Comparison of ENCODE assay signal across 21 cellular contexts in genomic region chr11:14916403-14916802, GRCh38. TPM values are rescaled to one million over a fixed set of nuclear protein-coding genes. Genes with fewer than 3 reads are reported as not detected.
DNase-seq lines count a peak whose midpoint lies in the region; ATAC-seq, FAIRE-seq and TF ChIP-seq lines count a peak whose summit lies in the region.
"Had no signal": no experiment of that assay in that cellular context is flagged by ENCODE, and none has a peak within 500 bp of the region (broad histone marks: within the 10 kb centered on the region; RNA-seq: fewer than 3 reads in every experiment).

No MANE protein-coding gene starts in this region.

- no peak overlapping the region for H3K4me2 ChIP-seq in A549

- intact Hi-C loops in esophagus muscularis mucosa (cut with DNase I) = no loop called here

- CTCF ChIA-PET in A549 (lab: Yijun Ruan, JAX) = no interaction called here

- no peak for TF ChIP-seq RAD21 in A549 (conservative IDR thresholded peaks at IDR 0.05 in 1 of 2, IDR thresholded peaks at IDR 0.05 in 1 of 2)

- ATAC-seq in A549 (no peak), HG03139 (IDR thresholded peaks at IDR 0.05; ENCODE audit: unreplicated experiment) (no peak)

- WGBS in A549 (ENCODE audit: missing lambda C conversion rate) = 33% methylated on average over 1 of the region's 1 CpG
- WGBS in esophagus muscularis mucosa = 94% methylated on average over 1 of the region's 1 CpG

- DNase-seq in A549 (ENCODE audit: low read depth in 1 of 2, low spot score in 1 of 2) = no peak
- DNase-seq in SK-N-MC (ENCODE audit: low read depth, low spot score) = no peak
- DNase-seq in esophagus muscularis mucosa (ENCODE audit: extremely low spot score) = peak; percentile 37
- DNase-seq in activated effector memory CD4-positive, alpha-beta T cell treated with Interleukin-2 at 50 U/mL for 16 hours = no peak
- DNase-seq in NCI-H524 treated with DMSO at 0.1 percent for 48 hours (lab: John Stamatoyannopoulos, UW) = no peak
- DNase-seq: 8988T; C1 segment of cervical spinal cord; Calu3; CD4-positive, alpha-beta memory T cell; COR-L47; DMS53; DMS79 treated with DMSO at 0.1 percent for 48 hours; GOT3; HFFc6 had no signal

- H3K27me3 ChIP-seq in esophagus muscularis mucosa = no peaks in the 10 kb centered on the region

- FAIRE-seq in A549 (lab: Jason Lieb, UNC) = no peak
- FAIRE-seq: GM12892, H54 had no signal

- TF ChIP-seq CTCF in A549 (IDR thresholded peaks at IDR 0.05) = no peak
- no peak for TF ChIP-seq CTCF in esophagus muscularis mucosa (IDR thresholded peaks at IDR 0.05)

- H3K27ac ChIP-seq in A549 (no peak overlapping the region), SK-N-MC (peak overlapping the region; percentile 86), esophagus muscularis mucosa (replicated peaks in 1 of 4) (no peak overlapping the region)

- POLR2A ChIA-PET in A549 (lab: Yijun Ruan, JAX) = no interaction called here

- TF ChIP-seq POLR2A in A549 (IDR thresholded peaks at IDR 0.05; ENCODE audit: low read length) (no peak), esophagus muscularis mucosa (IDR thresholded peaks at IDR 0.05; ENCODE audit: low read depth) (no peak)

- H3K9me3 ChIP-seq in A549 = peaks cover 3% of the 10 kb centered on the region; the same call in 1 of the 3 replicates
- H3K9me3 ChIP-seq in SK-N-MC (ENCODE audit: low read depth, low read length) = no peaks in the 10 kb centered on the region; the same call in 1 of the 2 replicates
- no peaks in the 10 kb centered on the region for H3K9me3 ChIP-seq in esophagus muscularis mucosa
- H3K9me3 ChIP-seq: HAP-1 had no signal

- H3K4me3 ChIP-seq in A549 (no peak overlapping the region), SK-N-MC (peak overlapping the region; percentile 26; the same call in 1 of the 2 replicates), esophagus muscularis mucosa (no peak overlapping the region)
- H3K4me3 ChIP-seq: HAP-1 had no signal

- peaks cover 8% of the 10 kb centered on the region; the same call in 1 of the 2 replicates for H3K36me3 ChIP-seq in SK-N-MC (ENCODE audit: insufficient read depth, low read length)
- no peaks in the 10 kb centered on the region for H3K36me3 ChIP-seq in esophagus muscularis mucosa
- H3K36me3 ChIP-seq: HAP-1 had no signal

- TF ChIP-seq EP300 in A549 (IDR thresholded peaks at IDR 0.05) (no peak), esophagus muscularis mucosa (IDR thresholded peaks at IDR 0.05) (no peak)

- no peaks in the 10 kb centered on the region for H3K4me1 ChIP-seq in A549
- no peaks in the 10 kb centered on the region for H3K4me1 ChIP-seq in esophagus muscularis mucosa
- H3K4me1 ChIP-seq: HAP-1 had no signal

- H3K9ac ChIP-seq in SK-N-MC (ENCODE audit: insufficient read length) = no peak overlapping the region

TF ChIP-seq in A549, 52 proteins besides CTCF, POLR2A, EP300 and RAD21:
- peak; percentile 44 for TF ChIP-seq MAFK (IDR thresholded peaks at IDR 0.05; ENCODE audit: partially characterized antibody)
- no peak for TF ChIP-seq MAZ (IDR thresholded peaks at IDR 0.05; ENCODE audit: borderline replicate concordance, low read depth, low read length)

RNA-seq across cellular contexts. Expression of gene CYP2R1, which starts 24.4 kb away (rescaled TPM):
- polyA plus RNA-seq in A549 (2011; rRNA removed) = 37.9 and 43.8 TPM in 2 replicates
- 6.7 and 7.7 TPM in 2 replicates for polyA plus RNA-seq in A549 (2012; cell fraction: cytosol; rRNA removed)
- polyA plus RNA-seq in A549 (2012; cell fraction: nucleus; rRNA removed) = 5.5 and 7.5 TPM in 2 replicates
- 13.3 to 16.4 TPM (median 16.4 TPM) in 3 replicates for polyA plus RNA-seq in A549 (2017; fragmentation: RNase III; extraction: RNeasy Plus Mini Kit Qiagen cat#74134 plus additional on column Dnase treatment)
- 9.8 and 11.9 TPM in 2 replicates for polyA minus RNA-seq in A549 (2011; rRNA and poly(A)+ RNA removed)
- total RNA-seq in esophagus muscularis mucosa = 10 to 100 TPM in 3 of 4 donors, 1 to 10 TPM in 1; 7.5 to 19.1 (median 12.8) TPM

RNA-seq across cellular contexts. Expression of gene CALCA, which starts 55.7 kb away (rescaled TPM):
- polyA plus RNA-seq in A549 (2011; rRNA removed) (0.08 TPM in 1 of 2 replicates, not detected in the other), A549 (2017; fragmentation: RNase III; extraction: RNeasy Plus Mini Kit Qiagen cat#74134 plus additional on column Dnase treatment) (not detected in 3 replicates)
- polyA plus RNA-seq in A549 (2012; cell fraction: cytosol; rRNA removed) = not detected in 2 replicates
- not detected in 2 replicates for polyA plus RNA-seq in A549 (2012; cell fraction: nucleus; rRNA removed)
- polyA minus RNA-seq in A549 (2011; rRNA and poly(A)+ RNA removed) = not detected in 2 replicates
- not detected for total RNA-seq in esophagus muscularis mucosa
- total RNA-seq: Calu3; CD4-positive, alpha-beta memory T cell; Daoy; G401; HFFc6 had no signal
- polyA plus RNA-seq: BJ; CD4-positive, alpha-beta memory T cell had no signal
